Comparison of ENCODE assay signal across 8 cellular contexts in the genomic region with DNA sequence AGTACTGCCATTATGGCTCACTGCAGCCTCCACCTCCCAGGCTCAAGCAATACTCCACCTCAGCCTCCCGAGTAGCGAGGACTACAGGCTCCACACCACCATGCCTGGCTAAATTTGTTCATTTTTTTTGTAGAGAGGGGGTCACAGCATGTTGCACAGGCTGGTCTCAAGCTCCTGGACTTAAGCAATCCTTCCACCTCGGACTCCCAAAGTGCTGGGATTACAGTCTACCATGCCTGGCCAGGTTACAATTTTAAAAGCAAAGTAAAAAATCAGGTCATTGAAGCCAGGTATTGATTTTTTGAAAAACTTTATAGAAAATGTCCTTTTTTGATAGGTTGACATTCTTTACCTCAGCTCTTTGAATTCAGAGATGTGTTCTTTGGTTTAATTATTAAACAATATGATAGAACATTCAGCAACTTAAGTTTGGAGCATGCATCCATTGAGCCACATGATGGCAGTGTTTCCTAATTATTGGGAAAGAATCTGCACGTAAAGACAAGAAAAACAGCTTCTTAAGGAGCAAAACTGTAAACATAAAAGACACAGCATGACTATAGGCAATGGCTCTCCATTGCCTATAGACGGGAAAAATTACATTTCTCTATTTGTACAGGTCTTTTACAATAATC. TPM values are rescaled to one million over a fixed set of nuclear protein-coding genes. Genes with fewer than 3 reads are reported as not detected.
DNase-seq lines count a peak whose midpoint lies in the region; ATAC-seq and TF ChIP-seq lines count a peak whose summit lies in the region.

No MANE protein-coding gene starts in this region.

- no peaks in the 10 kb centered on the region for H3K9me2 ChIP-seq in DOHH2 (replicated peaks; ENCODE audit: control insufficient read depth, low read length)

- intact Hi-C loops in breast epithelium (cut with DNase I; ENCODE audit: low total_unique reads), result no loop called here

- peak overlapping the region; percentile 67; the same call in 1 of the 2 replicates for H3K4me3 ChIP-seq in DOHH2 (ENCODE audit: low read length)
- peak overlapping the region; percentile 66 for H3K4me3 ChIP-seq in Jurkat, Clone E6-1 (ENCODE audit: low read length)
- peak overlapping the region; percentile 21 to 46 (median 28) for H3K4me3 ChIP-seq in Peyer's patch
- H3K4me3 ChIP-seq in breast epithelium, result peak overlapping the region in 2 of 3 donors; percentile 24 to 50

- no peak for TF ChIP-seq POLR2A in Peyer's patch (IDR thresholded peaks at IDR 0.05)
- no peak for TF ChIP-seq POLR2A in breast epithelium (IDR thresholded peaks at IDR 0.05)

- H3K9me3 Mint-ChIP-seq in immature natural killer cell, result no peaks in the 10 kb centered on the region

- no peaks in the 10 kb centered on the region; the same call in 1 of the 2 replicates for H3K36me3 ChIP-seq in DOHH2 (ENCODE audit: control insufficient read depth, low read length)
- no peaks in the 10 kb centered on the region for H3K36me3 ChIP-seq in Peyer's patch
- no peaks in the 10 kb centered on the region for H3K36me3 ChIP-seq in breast epithelium

- peaks cover 33% of the 10 kb centered on the region for H3K4me1 ChIP-seq in DOHH2 (ENCODE audit: control insufficient read depth, low read length)
- peaks cover 9 to 48% (median 24%) of the 10 kb centered on the region in 4 donors for H3K4me1 ChIP-seq in Peyer's patch
- H3K4me1 ChIP-seq in breast epithelium, result peaks cover 5 to 12% of the 10 kb centered on the region in 2 donors

- TF ChIP-seq CTCF in DOHH2 (IDR thresholded peaks at IDR 0.05; ENCODE audit: low read depth, low read length, poor library complexity, severe bottlenecking), result peak; percentile 86
- TF ChIP-seq CTCF in Peyer's patch (IDR thresholded peaks at IDR 0.05), result peak; percentile 74 to 98 (median 94)
- peak; percentile 68 to 93 (median 89) for TF ChIP-seq CTCF in breast epithelium (IDR thresholded peaks at IDR 0.05)

- H3K9me3 ChIP-seq in DOHH2 (ENCODE audit: control insufficient read depth, insufficient read depth, low read length) (no peaks in the 10 kb centered on the region), Peyer's patch (no peaks in the 10 kb centered on the region), breast epithelium (no peaks in the 10 kb centered on the region)

- peaks cover 28% of the 10 kb centered on the region for H3K27me3 ChIP-seq in DOHH2 (ENCODE audit: control insufficient read depth, low read length)
- H3K27me3 ChIP-seq in Peyer's patch, result peaks cover 0 to 6% of the 10 kb centered on the region in 2 donors
- no peaks in the 10 kb centered on the region for H3K27me3 ChIP-seq in breast epithelium

- H3K79me2 ChIP-seq in DOHH2 (ENCODE audit: control insufficient read depth, low read length), result no peaks in the 10 kb centered on the region

- H3K27me3 Mint-ChIP-seq in immature natural killer cell (ENCODE audit: low read depth in 3 of 3), result peaks cover 2 to 6% (median 6%) of the 10 kb centered on the region in 3 donors

- peak; percentile 79 for DNase-seq in Jurkat, Clone E6-1 (ENCODE audit: low read depth, low spot score)
- DNase-seq in Peyer's patch (peak in 2 of 3 donors; percentile 63 to 76), breast epithelium (ENCODE audit: low spot score in 2 of 2) (no peak), immature natural killer cell (peak; percentile 54 to 64 (median 60))
- peak; percentile 25 for DNase-seq in stimulated activated CD8-positive, alpha-beta memory T cell treated with anti-CD3 and anti-CD28 coated beads, Interleukin-12 subunit alpha, Interleukin-12 subunit beta, amount 100 ng/mL, for 1 hour (ENCODE audit: low read depth)

- H3K36me3 Mint-ChIP-seq in immature natural killer cell, result no peaks in the 10 kb centered on the region

- peaks cover 3% of the 10 kb centered on the region; the same call in 1 of the 2 replicates for H3F3A ChIP-seq in DOHH2 (ENCODE audit: control insufficient read depth, insufficient read depth)

- ATAC-seq in HG02884 (IDR thresholded peaks at IDR 0.05; ENCODE audit: unreplicated experiment) (no peak), HG03439 (IDR thresholded peaks at IDR 0.05; ENCODE audit: unreplicated experiment) (no peak)

- H3K4me2 ChIP-seq in DOHH2 (ENCODE audit: low read length), result peak overlapping the region; percentile 84

- H3K27ac Mint-ChIP-seq in immature natural killer cell, result peak overlapping the region in 2 of 6 donors; percentile 16 to 84

- peak overlapping the region; percentile 75 to 92 (median 85) for H3K4me3 Mint-ChIP-seq in immature natural killer cell

- H3K27ac ChIP-seq in DOHH2 (ENCODE audit: low read depth, low read length), result no peak overlapping the region
- H3K27ac ChIP-seq in Peyer's patch, result peak overlapping the region; percentile 67 to 85 (median 74)
- peak overlapping the region; percentile 85 to 89 for H3K27ac ChIP-seq in breast epithelium

- peaks cover 36 to 43% of the 10 kb centered on the region in 2 donors for H3K4me1 Mint-ChIP-seq in immature natural killer cell

- no peaks in the 10 kb centered on the region for H4K20me1 ChIP-seq in DOHH2 (ENCODE audit: control insufficient read depth, insufficient read depth, low read depth, low read length)

RNA-seq across cellular contexts. Expression of a gene that starts 1.7 kb away (rescaled TPM):
- polyA plus RNA-seq in Jurkat, Clone E6-1 (2012; ENCODE audit: insufficient read depth, insufficient read length), result not detected
- total RNA-seq in Peyer's patch (1 to 10 TPM in 1 of 4 donors, under 1 TPM in 1, not detected in 2; 0.94 to 1.1 TPM), breast epithelium (1 to 10 TPM in 2 of 3 donors, not detected in 1; 1.5 to 3.6 TPM)
- polyA plus RNA-seq in immature natural killer cell, result 1 to 10 TPM; 1.2 to 3.9 (median 3.1) TPM

RNA-seq across cellular contexts. Expression of a gene that starts 9.8 kb away (rescaled TPM):
- polyA plus RNA-seq in Jurkat, Clone E6-1 (2012; ENCODE audit: insufficient read depth, insufficient read length), result 4.7 TPM
- total RNA-seq in Peyer's patch (10 to 100 TPM in 1 of 4 donors, 1 to 10 TPM in 3; 7.5 to 16.4 (median 8.8) TPM), breast epithelium (1 to 10 TPM in 2 of 3 donors, under 1 TPM in 1; 0.32 to 3.5 (median 2.6) TPM)
- polyA plus RNA-seq in immature natural killer cell, result 1 to 10 TPM in 2 of 3 donors, under 1 TPM in 1; 0.49 to 2.6 (median 2.1) TPM

RNA-seq across cellular contexts. Expression of a gene that starts 22.8 kb away (rescaled TPM):
- polyA plus RNA-seq in Jurkat, Clone E6-1 (2012; ENCODE audit: insufficient read depth, insufficient read length), result not detected
- 1 to 10 TPM in 2 of 4 donors, under 1 TPM in 2; 0.57 to 9.9 (median 1.4) TPM for total RNA-seq in Peyer's patch
- 1 to 10 TPM; 1.4 to 5.9 (median 4.1) TPM for total RNA-seq in breast epithelium
- under 1 TPM in 1 of 3 donors, not detected in 2; 0.10 TPM for polyA plus RNA-seq in immature natural killer cell

RNA-seq across cellular contexts. Expression of a gene that starts 33.2 kb away (rescaled TPM):
- 189 TPM for polyA plus RNA-seq in Jurkat, Clone E6-1 (2012; ENCODE audit: insufficient read depth, insufficient read length)
- total RNA-seq in Peyer's patch (100 to 1,000 TPM in 2 of 4 donors, 10 to 100 TPM in 2; 56.9 to 138 (median 109) TPM), breast epithelium (100 to 1,000 TPM in 1 of 3 donors, 10 to 100 TPM in 2; 18.7 to 154 (median 93.4) TPM)
- polyA plus RNA-seq in immature natural killer cell, result 100 to 1,000 TPM; 449 to 922 (median 670) TPM

RNA-seq across cellular contexts. Expression of a gene that starts 34.4 kb away (rescaled TPM):
- not detected for polyA plus RNA-seq in Jurkat, Clone E6-1 (2012; ENCODE audit: insufficient read depth, insufficient read length)
- 1 to 10 TPM; 1.8 to 9.9 (median 5.6) TPM for total RNA-seq in Peyer's patch
- total RNA-seq in breast epithelium, result 10 to 100 TPM in 1 of 3 donors, 1 to 10 TPM in 2; 2.8 to 15.8 (median 2.9) TPM
- polyA plus RNA-seq in immature natural killer cell, result 10 to 100 TPM in 2 of 3 donors, under 1 TPM in 1; 0.72 to 13.5 (median 11.7) TPM

Comparison
In these comparisons a context has a peak if more than half of its experiments do, and no peak if none do; other contexts are left out.
1. DNase-seq: peak in Jurkat, Clone E6-1 (single experiment), Peyer's patch (2 of 3), immature natural killer cell (3 of 3) and stimulated activated CD8-positive, alpha-beta memory T cell treated with anti-CD3 and anti-CD28 coated beads, Interleukin-12 subunit alpha, Interleukin-12 subunit beta, amount 100 ng/mL, for 1 hour (single experiment); none in breast epithelium (0 of 2).
2. Peak in every context shown above with its lines, with median percentiles within 50 percentile points of each other: H3K4me3 ChIP-seq and CTCF ChIP-seq.